Comparison of ENCODE assay signal across 8 cellular contexts in genomic region chr14:106044949-106045596, GRCh38.
DNase-seq lines count a peak whose midpoint lies in the region; ATAC-seq and TF ChIP-seq lines count a peak whose summit lies in the region.
"Had no signal": no experiment of that assay in that cellular context is flagged by ENCODE, and none has a peak within 500 bp of the region (broad histone marks: within the 10 kb centered on the region; RNA-seq: fewer than 3 reads in every experiment).

No MANE protein-coding gene starts in this region.

- H3K4me1 Mint-ChIP-seq in activated CD4-positive, alpha-beta T cell treated with anti-CD3 and anti-CD28 coated beads, Interleukin-2, amount 10 ng/mL, durations not matched to agents 7 days and 5 days: peaks cover 5% of the 10 kb centered on the region
- H3K4me1 Mint-ChIP-seq: brain had no signal

- no peak overlapping the region for H3K27ac Mint-ChIP-seq in activated CD4-positive, alpha-beta T cell treated with anti-CD3 and anti-CD28 coated beads, Interleukin-2, amount 10 ng/mL, durations not matched to agents 7 days and 5 days
- H3K27ac Mint-ChIP-seq: brain had no signal

- no peak overlapping the region for H3K4me3 Mint-ChIP-seq in activated CD4-positive, alpha-beta T cell treated with anti-CD3 and anti-CD28 coated beads, Interleukin-2, amount 10 ng/mL, durations not matched to agents 7 days and 5 days
- H3K4me3 Mint-ChIP-seq: brain had no signal

- H3K4me3 ChIP-seq in MG63 (no peak overlapping the region), fibroblast of mammary gland (ENCODE audit: control insufficient read depth, low read depth, low read length) (no peak overlapping the region)

- ATAC-seq in GM18867 (IDR thresholded peaks at IDR 0.05; ENCODE audit: unreplicated experiment) (peak; percentile 70), HG03442 (IDR thresholded peaks at IDR 0.05; ENCODE audit: unreplicated experiment) (no peak), HG03439 (IDR thresholded peaks at IDR 0.05; ENCODE audit: unreplicated experiment) (no peak)

- TF ChIP-seq CTCF in fibroblast of mammary gland (conservative IDR thresholded peaks at IDR 0.05; ENCODE audit: control insufficient read depth, insufficient read depth, low read depth, low read length): peak; percentile 44

- no peaks in the 10 kb centered on the region for H3K27me3 ChIP-seq in MG63

- H3K36me3 Mint-ChIP-seq in activated CD4-positive, alpha-beta T cell treated with anti-CD3 and anti-CD28 coated beads, Interleukin-2, amount 10 ng/mL, durations not matched to agents 7 days and 5 days (ENCODE audit: low read depth): no peaks in the 10 kb centered on the region
- H3K36me3 Mint-ChIP-seq: brain had no signal

- CTCF ChIA-PET in activated CD4-positive, alpha-beta T cell treated with anti-CD3 and anti-CD28 coated beads, Interleukin-2, amount 10 ng/mL, durations not matched to agents 7 days and 5 days (lab: Charles Lee): interaction anchor here (0.8 to 1.8 kb wide), 5 partner anchors 13 to 100 kb away, joined by 3 to 4 read pairs (median 3); no protein-coding TSS in a partner anchor

- DNase-seq in MG63 (peak; percentile 47), fibroblast of mammary gland (ENCODE audit: low read depth) (peak; percentile 29)
- DNase-seq in activated CD4-positive, alpha-beta T cell treated with anti-CD3 and anti-CD28 coated beads, Interleukin-2, amount 10 ng/mL, durations not matched to agents 7 days and 5 days: peak; percentile 85
- peak; percentile 77 for DNase-seq in stimulated activated CD8-positive, alpha-beta memory T cell treated with anti-CD3 and anti-CD28 coated beads, Interleukin-12 subunit alpha, Interleukin-12 subunit beta, amount 100 ng/mL, for 24 hours (ENCODE audit: extremely low read depth)

- POLR2A ChIA-PET in activated CD4-positive, alpha-beta T cell treated with anti-CD3 and anti-CD28 coated beads, Interleukin-2, amount 10 ng/mL, durations not matched to agents 7 days and 5 days (lab: Charles Lee): no interaction called here

- peaks cover 15% of the 10 kb centered on the region for H3K27me3 Mint-ChIP-seq in activated CD4-positive, alpha-beta T cell treated with anti-CD3 and anti-CD28 coated beads, Interleukin-2, amount 10 ng/mL, durations not matched to agents 7 days and 5 days

- no peaks in the 10 kb centered on the region for H3K9me3 ChIP-seq in MG63

- H3K36me3 ChIP-seq in MG63: no peaks in the 10 kb centered on the region

- no peaks in the 10 kb centered on the region for H3K9me3 Mint-ChIP-seq in activated CD4-positive, alpha-beta T cell treated with anti-CD3 and anti-CD28 coated beads, Interleukin-2, amount 10 ng/mL, durations not matched to agents 7 days and 5 days

Comparison
In these comparisons a context has a peak if more than half of its experiments do, and no peak if none do; other contexts are left out.
1. DNase-seq: peak in every context shown above with its lines; median percentile 85 in activated CD4-positive, alpha-beta T cell treated with anti-CD3 and anti-CD28 coated beads, Interleukin-2, amount 10 ng/mL, durations not matched to agents 7 days and 5 days; 77 in stimulated activated CD8-positive, alpha-beta memory T cell treated with anti-CD3 and anti-CD28 coated beads, Interleukin-12 subunit alpha, Interleukin-12 subunit beta, amount 100 ng/mL, for 24 hours; 47 in MG63; 29 in fibroblast of mammary gland.